ENCODE assay signal across 34 cellular contexts in genomic region chr9:35966433-35966832, GRCh38. TPM values are rescaled to one million over a fixed set of nuclear protein-coding genes. Genes with fewer than 3 reads are reported as not detected.
"Had no signal": no experiment of that assay in that cellular context is flagged by ENCODE, and none has a peak within 500 bp of the region (broad histone marks: within the 10 kb centered on the region; RNA-seq: fewer than 3 reads in every experiment).

No MANE protein-coding gene starts in this region.

- H3K9me3 ChIP-seq: neutrophil, pancreas, prostate gland, right lobe of liver, stomach, thoracic aorta, thyroid gland, tibial nerve, upper lobe of right lung, uterus had no signal

- H3K4me1 ChIP-seq: pancreas, prostate gland, right lobe of liver, tibial nerve, upper lobe of right lung, uterus had no signal

- ATAC-seq: naive thymus-derived CD8-positive, alpha-beta T cell; natural killer cell treated with Interleukin-12 subunit alpha and Interleukin-12 subunit beta and Interleukin-15 and Interleukin-18, amount 100 ng/mL, for 72 hours; pancreas; right cardiac atrium; right lobe of liver; stimulated activated effector memory CD8-positive, alpha-beta T cell treated with anti-CD3 and anti-CD28 coated beads, Interleukin-12 subunit alpha, Interleukin-12 subunit beta, amount 100 ng/mL, for 72 hours; stimulated activated naive B cell treated with anti-CD40 and anti-IgM and Interleukin-4, amounts not matched to agents 10 μg/mL and 1 μg/mL and 100 μg/mL, for 72 hours; upper lobe of right lung had no signal

- DNase-seq: naive B cell; naive thymus-derived CD8-positive, alpha-beta T cell; nephron progenitor cell; nucleus accumbens; pancreas; retina; right cardiac atrium; right lobe of liver; stimulated activated CD4-positive, alpha-beta T cell treated with anti-CD3 and anti-CD28 coated beads, Interleukin-15, amount 100 ng/mL, for 24 hours; stimulated activated CD4-positive, alpha-beta T cell treated with anti-CD3 and anti-CD28 coated beads, Interleukin-2, amount 100 ng/mL, for 24 hours; stimulated activated CD4-positive, alpha-beta T cell treated with anti-CD3 and anti-CD28 coated beads, Interleukin-2, amount 100 ng/mL, for 48 hours; stimulated activated CD4-positive, alpha-beta T cell treated with anti-CD3 and anti-CD28 coated beads, Interleukin-4, amount 100 ng/mL, for 24 hours; stimulated activated naive B cell treated with anti-CD40 and anti-IgM and Interleukin-4, amounts not matched to agents 10 μg/mL and 1 μg/mL and 100 μg/mL, for 72 hours; stimulated activated naive CD4-positive, alpha-beta T cell treated with Interleukin-2 at 50 U/mL for 16 hours; stomach; thyroid gland; upper lobe of right lung; uterus had no signal

- H3K36me3 ChIP-seq: neutrophil, pancreas, prostate gland, right lobe of liver, stomach, thoracic aorta, thyroid gland, tibial nerve, upper lobe of right lung, uterus had no signal

- H3K27me3 ChIP-seq: thyroid gland, uterus had no signal

- H3K27ac ChIP-seq: neutrophil, pancreas, prostate gland, right lobe of liver, skin epidermis, stomach, thoracic aorta, thyroid gland, tibial nerve, upper lobe of right lung, uterus had no signal

- H3K4me3 ChIP-seq: pancreas, prostate gland, right lobe of liver, skin epidermis, smooth muscle cell, stomach, thoracic aorta, thyroid gland, tibial nerve, upper lobe of right lung, uterus had no signal

RNA-seq across cellular contexts. Expression of gene OR2S2, which starts 8.5 kb away (rescaled TPM):
- total RNA-seq: naive thymus-derived CD8-positive, alpha-beta T cell; natural killer cell treated with Interleukin-12 subunit alpha and Interleukin-12 subunit beta and Interleukin-15 and Interleukin-18, amount 100 ng/mL, for 72 hours; neural crest cell; omental fat pad; osteocyte; pancreas; posterior vena cava; prostate gland; pulmonary artery endothelial cell; right cardiac atrium; right lobe of liver; stomach; subcutaneous adipose tissue; temporal lobe; thoracic aorta; thyroid gland; tibial nerve; upper lobe of right lung; urinary bladder; uterus had no signal

RNA-seq across cellular contexts. Expression of gene SPAAR, which starts 57.1 kb away (rescaled TPM):
- total RNA-seq: naive thymus-derived CD8-positive, alpha-beta T cell; natural killer cell treated with Interleukin-12 subunit alpha and Interleukin-12 subunit beta and Interleukin-15 and Interleukin-18, amount 100 ng/mL, for 72 hours; neural crest cell; smooth muscle cell; urinary bladder had no signal
